ENCODE assay signal across 21 cellular contexts in the genomic region with DNA sequence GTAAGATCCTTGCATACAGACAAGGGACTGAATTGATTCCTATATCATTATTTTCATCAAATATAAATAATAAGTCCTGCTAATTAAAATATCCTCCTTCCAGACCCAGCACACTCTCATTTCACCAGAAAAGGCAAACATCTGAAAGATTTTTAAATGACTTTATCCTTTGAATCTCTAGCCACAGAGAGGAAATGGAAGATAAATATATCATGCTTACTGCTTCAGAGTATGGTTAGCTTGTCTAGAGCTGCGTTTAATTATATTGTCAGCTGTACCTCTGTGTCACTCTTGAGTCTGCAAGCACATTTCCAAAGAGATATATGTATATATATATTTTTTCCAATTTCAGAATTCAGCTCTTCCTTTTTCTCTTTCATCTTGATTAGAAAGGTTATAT.
"Had no signal": no experiment of that assay in that cellular context is flagged by ENCODE, and none has a peak within 500 bp of the region (broad histone marks: within the 10 kb centered on the region; RNA-seq: fewer than 3 reads in every experiment).

No MANE protein-coding gene starts in this region.

- ATAC-seq: right cardiac atrium, T-helper 17 cell, WTC11 had no signal

- H3K27ac ChIP-seq: brain microvascular endothelial cell, left ventricle myocardium inferior, prostate gland, transverse colon, vagina had no signal

- H3K4me1 ChIP-seq: left ventricle myocardium inferior, prostate gland, transverse colon, vagina had no signal

- H3K4me1 Mint-ChIP-seq: nephron progenitor cell had no signal

- H3K27me3 ChIP-seq: brain microvascular endothelial cell, transverse colon, vagina had no signal

- DNase-seq: activated CD4-positive, alpha-beta memory T cell treated with anti-CD3 and anti-CD28 coated beads, Interleukin-2, amount 10 ng/mL, durations not matched to agents 7 days and 5 days; activated CD4-positive, alpha-beta T cell treated with anti-CD3 and anti-CD28 coated beads for 4 hours; brain microvascular endothelial cell; cortex of kidney; effector CD4-positive, alpha-beta T cell; foreskin fibroblast; glutamatergic neuron; hypothalamus; left ventricle myocardium inferior; nephron progenitor cell; right cardiac atrium; stimulated activated CD4-positive, alpha-beta T cell treated with anti-CD3 and anti-CD28 coated beads, Interleukin-4, amount 100 ng/mL, for 1 hour; stimulated activated naive CD4-positive, alpha-beta T cell; T-helper 17 cell; transverse colon had no signal

- H3K27ac Mint-ChIP-seq: activated CD4-positive, alpha-beta memory T cell treated with anti-CD3 and anti-CD28 coated beads, Interleukin-2, amount 10 ng/mL, durations not matched to agents 7 days and 5 days; activated naive CD4-positive, alpha-beta T cell treated with anti-CD3 and anti-CD28 coated beads, Interleukin-2, amount 50 U/mL, for 24 hours; memory B cell; nephron progenitor cell; T-helper 17 cell; WTC11 had no signal

- H3K4me3 Mint-ChIP-seq: activated CD4-positive, alpha-beta memory T cell treated with anti-CD3 and anti-CD28 coated beads, Interleukin-2, amount 10 ng/mL, durations not matched to agents 7 days and 5 days; activated naive CD4-positive, alpha-beta T cell treated with anti-CD3 and anti-CD28 coated beads, Interleukin-2, amount 50 U/mL, for 24 hours; memory B cell; nephron progenitor cell; T-helper 17 cell; WTC11 had no signal

- H3K36me3 ChIP-seq: brain microvascular endothelial cell, left ventricle myocardium inferior, prostate gland, transverse colon, vagina had no signal

- H3K36me3 Mint-ChIP-seq: activated naive CD4-positive, alpha-beta T cell treated with anti-CD3 and anti-CD28 coated beads, Interleukin-2, amount 50 U/mL, for 24 hours; memory B cell; WTC11 had no signal

- H3K4me3 ChIP-seq: left ventricle myocardium inferior, prostate gland, skin epidermis, transverse colon, vagina had no signal

- H3K9me3 Mint-ChIP-seq: activated CD4-positive, alpha-beta memory T cell treated with anti-CD3 and anti-CD28 coated beads, Interleukin-2, amount 10 ng/mL, durations not matched to agents 7 days and 5 days; activated naive CD4-positive, alpha-beta T cell treated with anti-CD3 and anti-CD28 coated beads, Interleukin-2, amount 50 U/mL, for 24 hours; memory B cell; nephron progenitor cell; WTC11 had no signal

- H3K9me3 ChIP-seq: left ventricle myocardium inferior, prostate gland, transverse colon, vagina had no signal
